1 cellular context compared by ENCODE assay signal in the genomic region with DNA sequence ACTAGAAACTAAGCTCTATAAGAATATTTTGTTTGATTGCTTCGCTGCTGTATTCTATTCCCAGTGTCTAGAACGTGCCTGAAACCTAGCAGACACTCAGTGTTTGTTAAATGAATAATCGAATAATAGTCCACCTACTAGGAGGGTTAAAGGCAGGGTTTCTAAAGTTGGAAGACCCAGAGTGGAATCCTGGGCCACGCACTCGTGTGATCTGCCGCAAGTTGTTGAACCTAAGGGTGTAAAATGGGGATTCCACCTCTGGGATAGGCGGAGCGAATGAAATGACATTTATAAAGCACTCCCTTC.
TF ChIP-seq lines count a peak whose summit lies in the region.

No MANE protein-coding gene starts in this region.

TF ChIP-seq in K562, 482 proteins besides CTCF, POLR2A, EP300 and RAD21 (continued from another document and continues in another):
- TF ChIP-seq ZBTB7A (IDR thresholded peaks at IDR 0.05; ENCODE audit: borderline replicate concordance, control insufficient read depth, low read depth, low read length) (no peak), NFATC3 (IDR thresholded peaks at IDR 0.05) (peak; percentile 40; the same call in 1 of the 2 replicates), ZNF644 (tag; IDR thresholded peaks at IDR 0.05; ENCODE audit: low read depth) (no peak), GATAD2B (IDR thresholded peaks at IDR 0.05; ENCODE audit: borderline replicate concordance) (no peak), CHD2 (IDR thresholded peaks at IDR 0.05; ENCODE audit: low read depth, low read length) (no peak), CBFA2T2 (conservative IDR thresholded peaks at IDR 0.05) (no peak), THRAP3 (IDR thresholded peaks at IDR 0.05; ENCODE audit: borderline replicate concordance) (no peak), TOE1 (IDR thresholded peaks at IDR 0.05; ENCODE audit: borderline replicate concordance) (no peak), TOE1 (CRISPR knock-in tag; IDR thresholded peaks at IDR 0.05; ENCODE audit: borderline replicate concordance, low read depth) (no peak), PCBP1 (IDR thresholded peaks at IDR 0.05; ENCODE audit: low read depth, low read length, poor library complexity, severe bottlenecking) (no peak), ESRRA (IDR thresholded peaks at IDR 0.05; ENCODE audit: borderline replicate concordance, low read depth) (no peak), RNF2 (IDR thresholded peaks at IDR 0.05) (no peak), SNIP1 (IDR thresholded peaks at IDR 0.05; ENCODE audit: low read depth) (no peak), MEF2D (tag; conservative IDR thresholded peaks at IDR 0.05; ENCODE audit: low read depth) (no peak), ZNF561 (CRISPR knock-in tag; conservative IDR thresholded peaks at IDR 0.05) (no peak), ZNF347 (CRISPR knock-in tag; IDR thresholded peaks at IDR 0.05; ENCODE audit: low read depth) (0 out of 2 replicates have a peak, but pooled peaks have one; percentile 32), ZNF408 (CRISPR knock-in tag; IDR thresholded peaks at IDR 0.05; ENCODE audit: low read depth) (no peak), SREBF1 (IDR thresholded peaks at IDR 0.05; ENCODE audit: borderline replicate concordance, low read depth, low read length) (no peak), BRD9 (IDR thresholded peaks at IDR 0.05; ENCODE audit: low read depth, partially characterized antibody) (peak; percentile 73), NFXL1 (CRISPR knock-in tag; IDR thresholded peaks at IDR 0.05) (0 out of 2 replicates have a peak, but pooled peaks have one; percentile 63), ZC3H11A (IDR thresholded peaks at IDR 0.05; ENCODE audit: low read depth, low read length) (no peak), ZBTB17 (CRISPR knock-in tag; IDR thresholded peaks at IDR 0.05) (0 out of 2 replicates have a peak, but pooled peaks have one; percentile 45), XRCC3 (IDR thresholded peaks at IDR 0.05) (no peak), ZNF165 (CRISPR knock-in tag; IDR thresholded peaks at IDR 0.05; ENCODE audit: borderline replicate concordance) (0 out of 2 replicates have a peak, but pooled peaks have one; percentile 74), ZEB2 (IDR thresholded peaks at IDR 0.05) (0 out of 2 replicates have a peak, but pooled peaks have one; percentile 29), SRF (CRISPR knock-in tag; IDR thresholded peaks at IDR 0.05) (peak in 1 of 2 experiments; percentile 66; a peak in 1 of 4 replicates), MTF1 (CRISPR knock-in tag; IDR thresholded peaks at IDR 0.05; ENCODE audit: borderline replicate concordance) (no peak), PHB (CRISPR knock-in tag; IDR thresholded peaks at IDR 0.05) (0 out of 2 replicates have a peak, but pooled peaks have one; percentile 69), ELF4 (CRISPR knock-in tag; IDR thresholded peaks at IDR 0.05) (no peak)
- TF ChIP-seq, protein P1, sequence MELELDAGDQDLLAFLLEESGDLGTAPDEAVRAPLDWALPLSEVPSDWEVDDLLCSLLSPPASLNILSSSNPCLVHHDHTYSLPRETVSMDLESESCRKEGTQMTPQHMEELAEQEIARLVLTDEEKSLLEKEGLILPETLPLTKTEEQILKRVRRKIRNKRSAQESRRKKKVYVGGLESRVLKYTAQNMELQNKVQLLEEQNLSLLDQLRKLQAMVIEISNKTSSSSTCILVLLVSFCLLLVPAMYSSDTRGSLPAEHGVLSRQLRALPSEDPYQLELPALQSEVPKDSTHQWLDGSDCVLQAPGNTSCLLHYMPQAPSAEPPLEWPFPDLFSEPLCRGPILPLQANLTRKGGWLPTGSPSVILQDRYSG (tag; conservative IDR thresholded peaks at IDR 0.05; ENCODE audit: low read depth) = 0 out of 2 replicates have a peak, but pooled peaks have one; percentile 68
- TF ChIP-seq, protein P2, sequence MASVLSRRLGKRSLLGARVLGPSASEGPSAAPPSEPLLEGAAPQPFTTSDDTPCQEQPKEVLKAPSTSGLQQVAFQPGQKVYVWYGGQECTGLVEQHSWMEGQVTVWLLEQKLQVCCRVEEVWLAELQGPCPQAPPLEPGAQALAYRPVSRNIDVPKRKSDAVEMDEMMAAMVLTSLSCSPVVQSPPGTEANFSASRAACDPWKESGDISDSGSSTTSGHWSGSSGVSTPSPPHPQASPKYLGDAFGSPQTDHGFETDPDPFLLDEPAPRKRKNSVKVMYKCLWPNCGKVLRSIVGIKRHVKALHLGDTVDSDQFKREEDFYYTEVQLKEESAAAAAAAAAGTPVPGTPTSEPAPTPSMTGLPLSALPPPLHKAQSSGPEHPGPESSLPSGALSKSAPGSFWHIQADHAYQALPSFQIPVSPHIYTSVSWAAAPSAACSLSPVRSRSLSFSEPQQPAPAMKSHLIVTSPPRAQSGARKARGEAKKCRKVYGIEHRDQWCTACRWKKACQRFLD (CRISPR knock-in tag; IDR thresholded peaks at IDR 0.05) = 0 out of 2 replicates have a peak, but pooled peaks have one; percentile 3
- TF ChIP-seq, protein P3, sequence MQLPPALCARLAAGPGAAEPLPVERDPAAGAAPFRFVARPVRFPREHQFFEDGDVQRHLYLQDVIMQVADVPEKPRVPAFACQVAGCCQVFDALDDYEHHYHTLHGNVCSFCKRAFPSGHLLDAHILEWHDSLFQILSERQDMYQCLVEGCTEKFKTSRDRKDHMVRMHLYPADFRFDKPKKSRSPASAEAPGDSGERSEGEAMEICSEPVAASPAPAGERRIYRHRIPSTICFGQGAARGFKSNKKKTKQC (CRISPR knock-in tag; IDR thresholded peaks at IDR 0.05) = no peak
- TF ChIP-seq, protein P4, sequence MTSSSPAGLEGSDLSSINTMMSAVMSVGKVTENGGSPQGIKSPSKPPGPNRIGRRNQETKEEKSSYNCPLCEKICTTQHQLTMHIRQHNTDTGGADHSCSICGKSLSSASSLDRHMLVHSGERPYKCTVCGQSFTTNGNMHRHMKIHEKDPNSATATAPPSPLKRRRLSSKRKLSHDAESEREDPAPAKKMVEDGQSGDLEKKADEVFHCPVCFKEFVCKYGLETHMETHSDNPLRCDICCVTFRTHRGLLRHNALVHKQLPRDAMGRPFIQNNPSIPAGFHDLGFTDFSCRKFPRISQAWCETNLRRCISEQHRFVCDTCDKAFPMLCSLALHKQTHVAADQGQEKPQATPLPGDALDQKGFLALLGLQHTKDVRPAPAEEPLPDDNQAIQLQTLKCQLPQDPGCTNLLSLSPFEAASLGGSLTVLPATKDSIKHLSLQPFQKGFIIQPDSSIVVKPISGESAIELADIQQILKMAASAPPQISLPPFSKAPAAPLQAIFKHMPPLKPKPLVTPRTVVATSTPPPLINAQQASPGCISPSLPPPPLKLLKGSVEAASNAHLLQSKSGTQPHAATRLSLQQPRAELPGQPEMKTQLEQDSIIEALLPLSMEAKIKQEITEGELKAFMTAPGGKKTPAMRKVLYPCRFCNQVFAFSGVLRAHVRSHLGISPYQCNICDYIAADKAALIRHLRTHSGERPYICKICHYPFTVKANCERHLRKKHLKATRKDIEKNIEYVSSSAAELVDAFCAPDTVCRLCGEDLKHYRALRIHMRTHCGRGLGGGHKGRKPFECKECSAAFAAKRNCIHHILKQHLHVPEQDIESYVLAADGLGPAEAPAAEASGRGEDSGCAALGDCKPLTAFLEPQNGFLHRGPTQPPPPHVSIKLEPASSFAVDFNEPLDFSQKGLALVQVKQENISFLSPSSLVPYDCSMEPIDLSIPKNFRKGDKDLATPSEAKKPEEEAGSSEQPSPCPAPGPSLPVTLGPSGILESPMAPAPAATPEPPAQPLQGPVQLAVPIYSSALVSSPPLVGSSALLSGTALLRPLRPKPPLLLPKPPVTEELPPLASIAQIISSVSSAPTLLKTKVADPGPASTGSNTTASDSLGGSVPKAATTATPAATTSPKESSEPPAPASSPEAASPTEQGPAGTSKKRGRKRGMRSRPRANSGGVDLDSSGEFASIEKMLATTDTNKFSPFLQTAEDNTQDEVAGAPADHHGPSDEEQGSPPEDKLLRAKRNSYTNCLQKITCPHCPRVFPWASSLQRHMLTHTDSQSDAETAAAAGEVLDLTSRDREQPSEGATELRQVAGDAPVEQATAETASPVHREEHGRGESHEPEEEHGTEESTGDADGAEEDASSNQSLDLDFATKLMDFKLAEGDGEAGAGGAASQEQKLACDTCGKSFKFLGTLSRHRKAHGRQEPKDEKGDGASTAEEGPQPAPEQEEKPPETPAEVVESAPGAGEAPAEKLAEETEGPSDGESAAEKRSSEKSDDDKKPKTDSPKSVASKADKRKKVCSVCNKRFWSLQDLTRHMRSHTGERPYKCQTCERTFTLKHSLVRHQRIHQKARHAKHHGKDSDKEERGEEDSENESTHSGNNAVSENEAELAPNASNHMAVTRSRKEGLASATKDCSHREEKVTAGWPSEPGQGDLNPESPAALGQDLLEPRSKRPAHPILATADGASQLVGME (CRISPR knock-in tag; IDR thresholded peaks at IDR 0.05) = no peak
- TF ChIP-seq, protein P5, sequence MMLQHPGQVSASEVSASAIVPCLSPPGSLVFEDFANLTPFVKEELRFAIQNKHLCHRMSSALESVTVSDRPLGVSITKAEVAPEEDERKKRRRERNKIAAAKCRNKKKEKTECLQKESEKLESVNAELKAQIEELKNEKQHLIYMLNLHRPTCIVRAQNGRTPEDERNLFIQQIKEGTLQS (IDR thresholded peaks at IDR 0.05) = no peak
- TF ChIP-seq, protein P5 (CRISPR knock-in tag; conservative IDR thresholded peaks at IDR 0.05) = 0 out of 2 replicates have a peak, but pooled peaks have one; percentile 34
- TF ChIP-seq, protein P6, sequence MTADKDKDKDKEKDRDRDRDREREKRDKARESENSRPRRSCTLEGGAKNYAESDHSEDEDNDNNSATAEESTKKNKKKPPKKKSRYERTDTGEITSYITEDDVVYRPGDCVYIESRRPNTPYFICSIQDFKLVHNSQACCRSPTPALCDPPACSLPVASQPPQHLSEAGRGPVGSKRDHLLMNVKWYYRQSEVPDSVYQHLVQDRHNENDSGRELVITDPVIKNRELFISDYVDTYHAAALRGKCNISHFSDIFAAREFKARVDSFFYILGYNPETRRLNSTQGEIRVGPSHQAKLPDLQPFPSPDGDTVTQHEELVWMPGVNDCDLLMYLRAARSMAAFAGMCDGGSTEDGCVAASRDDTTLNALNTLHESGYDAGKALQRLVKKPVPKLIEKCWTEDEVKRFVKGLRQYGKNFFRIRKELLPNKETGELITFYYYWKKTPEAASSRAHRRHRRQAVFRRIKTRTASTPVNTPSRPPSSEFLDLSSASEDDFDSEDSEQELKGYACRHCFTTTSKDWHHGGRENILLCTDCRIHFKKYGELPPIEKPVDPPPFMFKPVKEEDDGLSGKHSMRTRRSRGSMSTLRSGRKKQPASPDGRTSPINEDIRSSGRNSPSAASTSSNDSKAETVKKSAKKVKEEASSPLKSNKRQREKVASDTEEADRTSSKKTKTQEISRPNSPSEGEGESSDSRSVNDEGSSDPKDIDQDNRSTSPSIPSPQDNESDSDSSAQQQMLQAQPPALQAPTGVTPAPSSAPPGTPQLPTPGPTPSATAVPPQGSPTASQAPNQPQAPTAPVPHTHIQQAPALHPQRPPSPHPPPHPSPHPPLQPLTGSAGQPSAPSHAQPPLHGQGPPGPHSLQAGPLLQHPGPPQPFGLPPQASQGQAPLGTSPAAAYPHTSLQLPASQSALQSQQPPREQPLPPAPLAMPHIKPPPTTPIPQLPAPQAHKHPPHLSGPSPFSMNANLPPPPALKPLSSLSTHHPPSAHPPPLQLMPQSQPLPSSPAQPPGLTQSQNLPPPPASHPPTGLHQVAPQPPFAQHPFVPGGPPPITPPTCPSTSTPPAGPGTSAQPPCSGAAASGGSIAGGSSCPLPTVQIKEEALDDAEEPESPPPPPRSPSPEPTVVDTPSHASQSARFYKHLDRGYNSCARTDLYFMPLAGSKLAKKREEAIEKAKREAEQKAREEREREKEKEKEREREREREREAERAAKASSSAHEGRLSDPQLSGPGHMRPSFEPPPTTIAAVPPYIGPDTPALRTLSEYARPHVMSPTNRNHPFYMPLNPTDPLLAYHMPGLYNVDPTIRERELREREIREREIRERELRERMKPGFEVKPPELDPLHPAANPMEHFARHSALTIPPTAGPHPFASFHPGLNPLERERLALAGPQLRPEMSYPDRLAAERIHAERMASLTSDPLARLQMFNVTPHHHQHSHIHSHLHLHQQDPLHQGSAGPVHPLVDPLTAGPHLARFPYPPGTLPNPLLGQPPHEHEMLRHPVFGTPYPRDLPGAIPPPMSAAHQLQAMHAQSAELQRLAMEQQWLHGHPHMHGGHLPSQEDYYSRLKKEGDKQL (CRISPR knock-in tag; IDR thresholded peaks at IDR 0.05; ENCODE audit: borderline replicate concordance) = no peak
